Comparison of ENCODE assay signal across 21 cellular contexts in genomic region chr6:143691155-143691554, GRCh38. TPM values are rescaled to one million over a fixed set of nuclear protein-coding genes. Genes with fewer than 3 reads are reported as not detected.
A peak's percentile ranks its signal among the peaks of the same experiment; 100 is the strongest.
DNase-seq lines count a peak whose midpoint lies in the region; ATAC-seq and TF ChIP-seq lines count a peak whose summit lies in the region.
"Had no signal": no experiment of that assay in that cellular context is flagged by ENCODE, and none has a peak within 500 bp of the region (broad histone marks: within the 10 kb centered on the region; RNA-seq: fewer than 3 reads in every experiment).

No MANE protein-coding gene starts in this region.

- H3K4me1 ChIP-seq in GM23338 (ENCODE audit: insufficient read depth) (peaks cover 67% of the 10 kb centered on the region), ascending aorta (peaks cover 9 to 65% of the 10 kb centered on the region in 2 donors), stomach smooth muscle (ENCODE audit: control insufficient read depth, insufficient read depth, low read length) (peaks cover 47% of the 10 kb centered on the region), BE2C (no peaks in the 10 kb centered on the region)

- H3K4me3 Mint-ChIP-seq in GM23338 (no peak overlapping the region), nephron (no peak overlapping the region)
- H3K4me3 Mint-ChIP-seq: CD4-positive, CD25-positive, alpha-beta regulatory T cell had no signal

- peak overlapping the region; percentile 45 for H3K4me2 ChIP-seq in GM23338
- H3K4me2 ChIP-seq: BLaER1 had no signal

- H3K79me2 ChIP-seq in GM23338 (replicated peaks; ENCODE audit: insufficient read depth), result peaks cover 94% of the 10 kb centered on the region

- H3K9me2 ChIP-seq in GM23338 (ENCODE audit: insufficient read depth), result 0 out of 2 replicates have a peak, but pooled peaks cover 3% of the 10 kb centered on the region

- no peaks in the 10 kb centered on the region for H3K9me3 Mint-ChIP-seq in GM23338
- H3K9me3 Mint-ChIP-seq in nephron, result no peaks in the 10 kb centered on the region
- H3K9me3 Mint-ChIP-seq: CD4-positive, CD25-positive, alpha-beta regulatory T cell; HFFc6 had no signal

- H3K4me3 ChIP-seq in GM23338 (no peak overlapping the region), ascending aorta (peak overlapping the region in 1 of 2 donors; percentile 38), stomach smooth muscle (ENCODE audit: low read length in 2 of 2) (no peak overlapping the region), BE2C (ENCODE audit: low read depth, low read length) (no peak overlapping the region), H7 (ENCODE audit: insufficient read depth, low read depth, low read length) (no peak overlapping the region)
- H3K4me3 ChIP-seq: BLaER1, HAP-1, SK-N-MC had no signal

- no peaks in the 10 kb centered on the region for H3F3A ChIP-seq in GM23338 (replicated peaks; ENCODE audit: low read depth)

- no peaks in the 10 kb centered on the region for H4K20me1 ChIP-seq in GM23338 (replicated peaks; ENCODE audit: insufficient read depth)

- intact Hi-C loops in ascending aorta (cut with DNase I), result no loop called here

- no peak for DNase-seq in GM23338 (ENCODE audit: low spot score)
- DNase-seq in ascending aorta (ENCODE audit: low spot score in 2 of 2), result no peak
- DNase-seq in BE2C, result no peak
- no peak for DNase-seq in GOT3 (lab: John Stamatoyannopoulos, UW)
- DNase-seq in H7, result no peak
- DNase-seq: CD4-positive, CD25-positive, alpha-beta regulatory T cell; DMS153; DND-41; HFFc6; NCI-H1092; NCI-H1436; NCI-H187 treated with DMSO at 0.1 percent for 48 hours; NCI-H2171 treated with DMSO at 0.1 percent for 48 hours; NCI-H345; NCI-H510A treated with DMSO at 0.1 percent for 48 hours; SIG-M5 had no signal

- H3K9me3 ChIP-seq in ascending aorta, result no peaks in the 10 kb centered on the region
- H3K9me3 ChIP-seq in stomach smooth muscle (ENCODE audit: control insufficient read depth in 2 of 2, low read length in 2 of 2), result no peaks in the 10 kb centered on the region
- no peaks in the 10 kb centered on the region for H3K9me3 ChIP-seq in BE2C
- H3K9me3 ChIP-seq: BLaER1, HAP-1 had no signal

- H3K36me3 Mint-ChIP-seq in GM23338 (ENCODE audit: low read depth), result peaks cover 8% of the 10 kb centered on the region; the same call in 2 of the 3 replicates
- H3K36me3 Mint-ChIP-seq in nephron (ENCODE audit: low read depth), result peaks cover 6% of the 10 kb centered on the region

- H3K27ac Mint-ChIP-seq in GM23338 (no peak overlapping the region), nephron (peak overlapping the region; percentile 20 to 85 (median 29))
- H3K27ac Mint-ChIP-seq: CD4-positive, CD25-positive, alpha-beta regulatory T cell; HFFc6 had no signal

- H3K9ac ChIP-seq in stomach smooth muscle (ENCODE audit: low read length in 2 of 2), result no peak overlapping the region
- H3K9ac ChIP-seq: BLaER1 had no signal

- H3K4me1 Mint-ChIP-seq in GM23338, result peaks cover 71% of the 10 kb centered on the region
- H3K4me1 Mint-ChIP-seq in nephron, result peaks cover 62% of the 10 kb centered on the region

- H3K27ac ChIP-seq in GM23338 (ENCODE audit: low read depth) (peak overlapping the region; percentile 72), ascending aorta (peak overlapping the region; percentile 77 to 84), stomach smooth muscle (ENCODE audit: low read length) (peak overlapping the region; percentile 74)
- H3K27ac ChIP-seq: BLaER1, SK-N-MC had no signal

- no peak for ATAC-seq in GM23338

- H2AFZ ChIP-seq in GM23338, result no peak overlapping the region

- no peaks in the 10 kb centered on the region for H3K27me3 Mint-ChIP-seq in GM23338 (ENCODE audit: insufficient read depth, low read depth, poor library complexity)
- H3K27me3 Mint-ChIP-seq in nephron (ENCODE audit: low read depth), result peaks cover 4% of the 10 kb centered on the region
- H3K27me3 Mint-ChIP-seq: CD4-positive, CD25-positive, alpha-beta regulatory T cell had no signal

- H3K27me3 ChIP-seq in GM23338 (ENCODE audit: insufficient read depth), result no peaks in the 10 kb centered on the region
- H3K27me3 ChIP-seq in ascending aorta, result no peaks in the 10 kb centered on the region
- H3K27me3 ChIP-seq in stomach smooth muscle (ENCODE audit: control insufficient read depth in 1 of 2, insufficient read depth in 2 of 2, low read length in 2 of 2), result no peaks in the 10 kb centered on the region
- H3K27me3 ChIP-seq in BE2C, result no peaks in the 10 kb centered on the region
- H3K27me3 ChIP-seq in H7 (ENCODE audit: control insufficient read depth, insufficient read depth, low read length), result no peaks in the 10 kb centered on the region
- H3K27me3 ChIP-seq: BLaER1 had no signal

- TF ChIP-seq CTCF in GM23338 (conservative IDR thresholded peaks at IDR 0.05; ENCODE audit: low read depth in 2 of 2), result no peak
- TF ChIP-seq CTCF in ascending aorta (IDR thresholded peaks at IDR 0.05), result no peak
- TF ChIP-seq CTCF in nephron (IDR thresholded peaks at IDR 0.05; ENCODE audit: unreplicated experiment in 3 of 3), result no peak
- TF ChIP-seq CTCF in BE2C (IDR thresholded peaks at IDR 0.05; ENCODE audit: low read depth, low read length), result no peak

- H3K36me3 ChIP-seq in GM23338 (ENCODE audit: insufficient read depth), result no peaks in the 10 kb centered on the region
- H3K36me3 ChIP-seq in ascending aorta, result no peaks in the 10 kb centered on the region
- no peaks in the 10 kb centered on the region for H3K36me3 ChIP-seq in stomach smooth muscle (ENCODE audit: control insufficient read depth in 2 of 2, insufficient read depth in 2 of 2, low read length in 2 of 2)
- no peaks in the 10 kb centered on the region for H3K36me3 ChIP-seq in BE2C
- H3K36me3 ChIP-seq in H7 (replicated peaks; ENCODE audit: control insufficient read depth, insufficient read depth, low read length), result no peaks in the 10 kb centered on the region
- H3K36me3 ChIP-seq: BLaER1, HAP-1 had no signal

TF ChIP-seq in GM23338, 12 proteins besides CTCF, POLR2A, EP300 and RAD21:
- no peak for TF ChIP-seq ZNF114 (CRISPR knock-in tag; IDR thresholded peaks at IDR 0.05)
- TF ChIP-seq CREB1 (CRISPR knock-in tag; IDR thresholded peaks at IDR 0.05; ENCODE audit: low read depth), result no peak

RNA-seq across cellular contexts. Expression of gene PHACTR2, which starts 13.4 kb away (rescaled TPM):
- 44.7 and 67.7 TPM in 2 replicates for total RNA-seq in GM23338 (2014; rRNA removed; shearing (Covaris generic))
- polyA plus RNA-seq in GM23338 (2016; fragmentation: Nextera tagmentation; extraction: Ambion mirVana), result 77.4 and 105 TPM in 2 replicates
- 112 TPM for total RNA-seq in ascending aorta
- polyA plus RNA-seq in BE2C (2012; ENCODE audit: insufficient read depth, insufficient read length, low read depth), result 0.06 TPM
- total RNA-seq in H7 (2014; rRNA removed; shearing (Covaris generic)), result 35.1 and 38.4 TPM in 2 replicates
